9 cellular contexts compared by ENCODE assay signal in the genomic region with DNA sequence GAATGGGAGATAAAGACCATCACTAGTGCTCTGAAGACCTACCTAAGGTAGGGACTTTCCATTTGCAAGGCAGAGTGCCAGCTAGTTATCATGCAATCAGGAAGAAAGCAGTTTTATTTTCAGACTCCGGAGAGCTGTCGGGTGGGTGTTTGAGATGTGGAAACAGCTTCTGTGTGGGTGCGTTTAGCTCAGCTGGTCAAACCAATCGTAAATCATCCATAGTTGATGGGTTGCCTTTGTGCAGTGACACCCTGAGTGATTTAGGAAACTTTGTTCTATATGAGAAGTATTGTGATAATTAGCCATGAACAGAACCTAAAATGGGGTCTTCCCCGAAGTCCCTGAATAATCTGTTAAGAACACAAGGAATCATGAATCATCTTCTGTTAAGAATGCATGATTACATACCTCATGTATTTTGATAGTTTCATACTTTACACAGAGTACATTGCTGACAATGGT.
DNase-seq lines count a peak whose midpoint lies in the region; ATAC-seq and TF ChIP-seq lines count a peak whose summit lies in the region.
"Had no signal": no experiment of that assay in that cellular context is flagged by ENCODE, and none has a peak within 500 bp of the region (broad histone marks: within the 10 kb centered on the region; RNA-seq: fewer than 3 reads in every experiment).

No MANE protein-coding gene starts in this region.

- peaks cover 5 to 90% (median 76%) of the 10 kb centered on the region in 11 experiments; a peak in 21 of 22 replicates for H3K36me3 ChIP-seq in BLaER1 treated with 17β-estradiol and CSF1 and Interleukin-3, amounts not matched to agents 10 nM and 100 nM
- H3K36me3 ChIP-seq in parathyroid adenoma (ENCODE audit: control insufficient read depth, insufficient read depth, low read length): no peaks in the 10 kb centered on the region

- peaks cover 7 to 100% (median 58%) of the 10 kb centered on the region in 10 experiments; a peak in 18 of 20 replicates for H3K4me1 ChIP-seq in BLaER1 treated with 17β-estradiol and CSF1 and Interleukin-3, amounts not matched to agents 10 nM and 100 nM
- peaks cover 17% of the 10 kb centered on the region for H3K4me1 ChIP-seq in parathyroid adenoma

- H3K9ac ChIP-seq in BLaER1 treated with 17β-estradiol and CSF1 and Interleukin-3, amounts not matched to agents 10 nM and 100 nM: no peak overlapping the region
- H3K9ac ChIP-seq in parathyroid adenoma: no peak overlapping the region

- H3K4me3 ChIP-seq in BLaER1 treated with 17β-estradiol and CSF1 and Interleukin-3, amounts not matched to agents 10 nM and 100 nM: no peak overlapping the region
- no peak overlapping the region for H3K4me3 ChIP-seq in parathyroid adenoma (ENCODE audit: low read depth, low read length)

- no peaks in the 10 kb centered on the region for H3K27me3 ChIP-seq in BLaER1 treated with 17β-estradiol and CSF1 and Interleukin-3, amounts not matched to agents 10 nM and 100 nM
- no peaks in the 10 kb centered on the region for H3K27me3 ChIP-seq in parathyroid adenoma (ENCODE audit: control insufficient read depth, insufficient read depth, low read length)

- peak; percentile 28 to 43 for DNase-seq in activated CD4-positive, alpha-beta T cell treated with anti-CD3 and anti-CD28 coated beads, Interleukin-2, amount 50 U/mL, for 48 hours
- no peak for DNase-seq in ecto neural progenitor cell (ENCODE audit: low spot score)
- DNase-seq in NCI-H446 (lab: John Stamatoyannopoulos, UW): no peak
- no peak for DNase-seq in OCI-M2 (lab: John Stamatoyannopoulos, UW; ENCODE audit: unreplicated experiment)

- H3K9me3 ChIP-seq in BLaER1 treated with 17β-estradiol and CSF1 and Interleukin-3, amounts not matched to agents 10 nM and 100 nM (replicated peaks in 1 of 11): peaks cover 0 to 6% (median 0%) of the 10 kb centered on the region in 11 experiments; a peak in 2 of 22 replicates
- H3K9me3 ChIP-seq in parathyroid adenoma (ENCODE audit: control insufficient read depth, low read length): no peaks in the 10 kb centered on the region

- H3K4me2 ChIP-seq in BLaER1 treated with 17β-estradiol and CSF1 and Interleukin-3, amounts not matched to agents 10 nM and 100 nM: peak overlapping the region in 8 of 11 experiments; percentile 7 to 77 (median 44); a peak in 14 of 22 replicates
- H3K4me2 ChIP-seq in parathyroid adenoma (ENCODE audit: low read length): peak overlapping the region; percentile 8

- TF ChIP-seq CTCF in parathyroid adenoma (IDR thresholded peaks at IDR 0.05): no peak

- no peaks in the 10 kb centered on the region for H4K20me1 ChIP-seq in BLaER1 treated with 17β-estradiol and CSF1 and Interleukin-3, amounts not matched to agents 10 nM and 100 nM

- H2AFZ ChIP-seq in parathyroid adenoma: peak overlapping the region; percentile 13

- no peaks in the 10 kb centered on the region for H3K79me2 ChIP-seq in parathyroid adenoma

- peak overlapping the region in 4 of 11 experiments; percentile 15 to 39 (median 20); a peak in 7 of 22 replicates for H3K27ac ChIP-seq in BLaER1 treated with 17β-estradiol and CSF1 and Interleukin-3, amounts not matched to agents 10 nM and 100 nM
- no peak overlapping the region for H3K27ac ChIP-seq in parathyroid adenoma
- H3K27ac ChIP-seq: HL-60 had no signal

- ATAC-seq in GM18873 (IDR thresholded peaks at IDR 0.05; ENCODE audit: low FRiP score, unreplicated experiment) (peak; percentile 48), HG03066 (IDR thresholded peaks at IDR 0.05; ENCODE audit: low read depth, unreplicated experiment) (peak; percentile 46)

Comparison
In these comparisons a context has a peak if more than half of its experiments do, and no peak if none do; other contexts are left out.
1. DNase-seq: peak in activated CD4-positive, alpha-beta T cell treated with anti-CD3 and anti-CD28 coated beads, Interleukin-2, amount 50 U/mL, for 48 hours (2 of 2); none in ecto neural progenitor cell (single experiment), NCI-H446 (0 of 2) and OCI-M2 (single experiment).